27 cellular contexts compared by ENCODE assay signal in the genomic region with DNA sequence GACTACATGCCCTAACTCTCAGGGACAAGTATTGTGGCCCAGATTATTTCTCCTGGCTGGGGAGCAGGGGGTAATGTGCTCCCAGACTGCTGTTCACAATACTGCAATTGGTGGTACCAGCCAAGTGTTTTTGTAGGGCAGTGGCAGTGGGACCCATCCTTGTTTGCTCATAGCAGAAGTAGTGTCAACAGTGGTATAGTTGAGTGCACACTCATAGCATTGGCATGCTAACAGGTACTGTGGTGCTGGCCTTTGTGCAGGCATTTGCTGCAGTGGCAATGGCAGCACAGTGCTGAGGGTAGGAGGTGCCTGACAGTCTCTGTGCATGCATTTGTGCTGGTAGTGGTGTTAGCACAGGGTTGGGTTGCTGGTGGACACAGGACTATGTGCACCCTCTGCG.
"Had no signal": no experiment of that assay in that cellular context is flagged by ENCODE, and none has a peak within 500 bp of the region (broad histone marks: within the 10 kb centered on the region; RNA-seq: fewer than 3 reads in every experiment).

No MANE protein-coding gene starts in this region.

- H3K27ac ChIP-seq: ascending aorta, breast epithelium, cardiac muscle cell, colonic mucosa, epithelial cell of prostate had no signal

- H3K27me3 ChIP-seq: ascending aorta, breast epithelium, cardiac muscle cell, colonic mucosa had no signal

- H3K4me1 Mint-ChIP-seq: activated CD4-positive, alpha-beta memory T cell treated with anti-CD3 and anti-CD28 coated beads, Interleukin-2, amount 10 ng/mL, durations not matched to agents 7 days and 5 days; activated CD4-positive, alpha-beta T cell treated with anti-CD3 and anti-CD28 coated beads for 36 hours; activated CD4-positive, alpha-beta T cell treated with anti-CD3 and anti-CD28 coated beads, Interleukin-2, amount 10 ng/mL, durations not matched to agents 24 days and 14 days; activated naive CD4-positive, alpha-beta T cell treated with anti-CD3 and anti-CD28 coated beads, Interleukin-2, amount 50 U/mL, for 24 hours; activated naive CD8-positive, alpha-beta T cell treated with anti-CD3 and anti-CD28 coated beads, Interleukin-2, amount 10 ng/mL, durations not matched to agents 7 days and 5 days; brain had no signal

- H3K27ac Mint-ChIP-seq: activated CD4-positive, alpha-beta memory T cell treated with anti-CD3 and anti-CD28 coated beads, Interleukin-2, amount 10 ng/mL, durations not matched to agents 7 days and 5 days; activated CD4-positive, alpha-beta T cell treated with anti-CD3 and anti-CD28 coated beads for 36 hours; activated CD4-positive, alpha-beta T cell treated with anti-CD3 and anti-CD28 coated beads, Interleukin-2, amount 10 ng/mL, durations not matched to agents 24 days and 14 days; activated naive CD4-positive, alpha-beta T cell treated with anti-CD3 and anti-CD28 coated beads for 36 hours; activated naive CD4-positive, alpha-beta T cell treated with anti-CD3 and anti-CD28 coated beads, Interleukin-2, amount 50 U/mL, for 24 hours; activated naive CD8-positive, alpha-beta T cell treated with anti-CD3 and anti-CD28 coated beads, Interleukin-2, amount 10 ng/mL, durations not matched to agents 7 days and 5 days; activated T-helper 1 cell treated with anti-CD3 and anti-CD28 coated beads, Interleukin-12 subunit alpha, Interleukin-12 subunit beta, Interleukin-2, Interleukin-4 antibody, amounts not matched to agents 30 ng/mL and 10 ng/mL and 1 ng/mL, durations not matched to agents 14 hours and 24 hours and 36 hours; activated T-helper 2 cell treated with anti-CD3 and anti-CD28 coated beads, Interferon-gamma antibody, Interleukin-2, Interleukin-4, amounts not matched to agents 10 μg/mL and 5 μg/mL and 100 μg/mL, durations not matched to agents 14 hours and 24 hours and 36 hours; brain had no signal

- H3K4me3 Mint-ChIP-seq: activated CD4-positive, alpha-beta memory T cell treated with anti-CD3 and anti-CD28 coated beads, Interleukin-2, amount 10 ng/mL, durations not matched to agents 7 days and 5 days; activated CD4-positive, alpha-beta T cell treated with anti-CD3 and anti-CD28 coated beads for 36 hours; activated CD4-positive, alpha-beta T cell treated with anti-CD3 and anti-CD28 coated beads, Interleukin-2, amount 10 ng/mL, durations not matched to agents 24 days and 14 days; activated naive CD4-positive, alpha-beta T cell treated with anti-CD3 and anti-CD28 coated beads for 36 hours; activated naive CD4-positive, alpha-beta T cell treated with anti-CD3 and anti-CD28 coated beads, Interleukin-2, amount 50 U/mL, for 24 hours; activated naive CD8-positive, alpha-beta T cell treated with anti-CD3 and anti-CD28 coated beads, Interleukin-2, amount 10 ng/mL, durations not matched to agents 7 days and 5 days; activated T-helper 1 cell treated with anti-CD3 and anti-CD28 coated beads, Interleukin-12 subunit alpha, Interleukin-12 subunit beta, Interleukin-2, Interleukin-4 antibody, amounts not matched to agents 30 ng/mL and 10 ng/mL and 1 ng/mL, durations not matched to agents 14 hours and 24 hours and 36 hours; brain had no signal

- H3K4me3 ChIP-seq: ascending aorta, breast epithelium, cardiac muscle cell, colonic mucosa had no signal

- H3K36me3 ChIP-seq: ascending aorta, breast epithelium, cardiac muscle cell, colonic mucosa had no signal

- H3K9me3 ChIP-seq: ascending aorta, breast epithelium, colonic mucosa had no signal

- ATAC-seq: activated CD4-positive, alpha-beta T cell treated with anti-CD3 and anti-CD28 coated beads for 36 hours had no signal

- H3K9me3 Mint-ChIP-seq: activated CD4-positive, alpha-beta memory T cell treated with anti-CD3 and anti-CD28 coated beads, Interleukin-2, amount 10 ng/mL, durations not matched to agents 7 days and 5 days; activated CD4-positive, alpha-beta T cell treated with anti-CD3 and anti-CD28 coated beads, Interleukin-2, amount 10 ng/mL, durations not matched to agents 24 days and 14 days; activated naive CD4-positive, alpha-beta T cell treated with anti-CD3 and anti-CD28 coated beads for 36 hours; activated naive CD4-positive, alpha-beta T cell treated with anti-CD3 and anti-CD28 coated beads, Interleukin-2, amount 50 U/mL, for 24 hours; activated naive CD8-positive, alpha-beta T cell treated with anti-CD3 and anti-CD28 coated beads, Interleukin-2, amount 10 ng/mL, durations not matched to agents 7 days and 5 days; activated T-helper 1 cell treated with anti-CD3 and anti-CD28 coated beads, Interleukin-12 subunit alpha, Interleukin-12 subunit beta, Interleukin-2, Interleukin-4 antibody, amounts not matched to agents 30 ng/mL and 10 ng/mL and 1 ng/mL, durations not matched to agents 14 hours and 24 hours and 36 hours had no signal

- FAIRE-seq: endometrium, endothelial cell of umbilical vein, frontal cortex had no signal

- H3K36me3 Mint-ChIP-seq: activated naive CD4-positive, alpha-beta T cell treated with anti-CD3 and anti-CD28 coated beads, Interleukin-2, amount 50 U/mL, for 24 hours; activated naive CD8-positive, alpha-beta T cell treated with anti-CD3 and anti-CD28 coated beads, Interleukin-2, amount 10 ng/mL, durations not matched to agents 7 days and 5 days; brain had no signal

- H3K4me1 ChIP-seq: ascending aorta, breast epithelium, colonic mucosa had no signal

- DNase-seq: activated CD4-positive, alpha-beta memory T cell treated with anti-CD3 and anti-CD28 coated beads, Interleukin-2, amount 10 ng/mL, durations not matched to agents 7 days and 5 days; activated CD4-positive, alpha-beta T cell treated with anti-CD3 and anti-CD28 coated beads for 36 hours; activated CD4-positive, alpha-beta T cell treated with anti-CD3 and anti-CD28 coated beads, Interleukin-2, amount 10 ng/mL, durations not matched to agents 24 days and 14 days; activated CD4-positive, CD25-positive, alpha-beta regulatory T cell; activated CD4-positive, CD25-positive, alpha-beta regulatory T cell treated with anti-CD3 and anti-CD28 coated beads, Interleukin-2, amount 50 U/mL, for 72 hours; activated effector memory CD4-positive, alpha-beta T cell treated with anti-CD3 and anti-CD28 coated beads, Interleukin-2, amount 50 U/mL, for 16 hours; activated naive CD4-positive, alpha-beta T cell treated with anti-CD3 and anti-CD28 coated beads for 36 hours; activated naive CD8-positive, alpha-beta T cell treated with anti-CD3 and anti-CD28 coated beads, Interleukin-2, amount 10 ng/mL, durations not matched to agents 7 days and 5 days; activated T-cell treated with anti-CD3 and anti-CD28 coated beads, Interleukin-2, amount 50 U/mL, for 1 hour; activated T-cell treated with anti-CD3 and anti-CD28 coated beads, Interleukin-2, amount 50 U/mL, for 48 hours; central memory CD4-positive, alpha-beta T cell; cerebellar nuclear complex; colonic mucosa; effector CD8-positive, alpha-beta T cell; foreskin fibroblast; T-helper 2 cell had no signal
